Comparison of ENCODE assay signal across 1 cellular context in genomic region chr10:74150151-74151056, GRCh38.
TF ChIP-seq lines count a peak whose summit lies in the region.

TSS of gene AP3M1 (minus strand) at chr10:74150828. CDS start at chr10:74138379, 12,449 bp downstream.

TF ChIP-seq in K562, 482 proteins besides CTCF, POLR2A, EP300 and RAD21 (continued from another document and continues in another):
- TF ChIP-seq, protein P1, sequence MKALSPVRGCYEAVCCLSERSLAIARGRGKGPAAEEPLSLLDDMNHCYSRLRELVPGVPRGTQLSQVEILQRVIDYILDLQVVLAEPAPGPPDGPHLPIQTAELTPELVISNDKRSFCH (CRISPR knock-in tag; IDR thresholded peaks at IDR 0.05), result no peak
- TF ChIP-seq, protein P1 (tag; IDR thresholded peaks at IDR 0.05), result no peak
- TF ChIP-seq EP400 (IDR thresholded peaks at IDR 0.05) (peak; percentile 76; the same call in 1 of the 2 replicates), TRIM28 (IDR thresholded peaks at IDR 0.05) (0 out of 2 replicates have a peak, but pooled peaks have one; percentile 22), YBX1 (IDR thresholded peaks at IDR 0.05) (no peak), ZNF12 (CRISPR knock-in tag; IDR thresholded peaks at IDR 0.05) (0 out of 2 replicates have a peak, but pooled peaks have one; percentile 31), STAG1 (CRISPR knock-in tag; IDR thresholded peaks at IDR 0.05; ENCODE audit: borderline replicate concordance) (no peak), GABPA (tag; conservative IDR thresholded peaks at IDR 0.05; ENCODE audit: low read depth) (peak; percentile 68), ZC3H11A (IDR thresholded peaks at IDR 0.05; ENCODE audit: low read depth, low read length) (no peak), BRCA1 (IDR thresholded peaks at IDR 0.05) (no peak), BRCA1 (CRISPR knock-in tag; IDR thresholded peaks at IDR 0.05) (no peak), E2F3 (CRISPR knock-in tag; IDR thresholded peaks at IDR 0.05) (no peak), HLTF (IDR thresholded peaks at IDR 0.05) (no peak; the same call in 1 of the 2 replicates), ZBTB8A (IDR thresholded peaks at IDR 0.05; ENCODE audit: partially characterized antibody) (no peak), U2AF1 (optimal IDR thresholded peaks at IDR 0.05; ENCODE audit: low read depth, low read length) (no peak), CBFA2T2 (conservative IDR thresholded peaks at IDR 0.05) (no peak), PREB (CRISPR knock-in tag; IDR thresholded peaks at IDR 0.05) (peak; percentile 98), ZBTB12 (CRISPR knock-in tag; IDR thresholded peaks at IDR 0.05) (no peak), RFX5 (IDR thresholded peaks at IDR 0.05; ENCODE audit: low read depth, low read length) (no peak), ELF1 (tag; IDR thresholded peaks at IDR 0.05) (peak; percentile 70), ZNF239 (CRISPR knock-in tag; IDR thresholded peaks at IDR 0.05) (no peak), ZHX1 (conservative IDR thresholded peaks at IDR 0.05; ENCODE audit: low read length) (no peak), NCOA4 (IDR thresholded peaks at IDR 0.05; ENCODE audit: partially characterized antibody) (peak; percentile 11), NFE2 (IDR thresholded peaks at IDR 0.05; ENCODE audit: low read depth) (peak; percentile 95), SRSF1 (IDR thresholded peaks at IDR 0.05; ENCODE audit: low read depth, low read length) (no peak), SLC30A9 (CRISPR knock-in tag; IDR thresholded peaks at IDR 0.05) (no peak), ZBTB43 (CRISPR knock-in tag; IDR thresholded peaks at IDR 0.05) (no peak), PHB2 (IDR thresholded peaks at IDR 0.05; ENCODE audit: low read depth) (no peak; the same call in 1 of the 2 replicates), POLR2G (IDR thresholded peaks at IDR 0.05; ENCODE audit: low read depth, low read length) (no peak; the same call in 1 of the 2 replicates), ZNF121 (CRISPR knock-in tag; conservative IDR thresholded peaks at IDR 0.05) (no peak), ARID2 (IDR thresholded peaks at IDR 0.05) (no peak), HNRNPK (IDR thresholded peaks at IDR 0.05; ENCODE audit: low read depth, low read length, poor library complexity, severe bottlenecking) (no peak), KAT8 (IDR thresholded peaks at IDR 0.05; ENCODE audit: low read depth) (no peak), RBBP5 (IDR thresholded peaks at IDR 0.05; ENCODE audit: borderline replicate concordance, insufficient read depth, low read length, poor library complexity, severe bottlenecking) (no peak), MTA3 (IDR thresholded peaks at IDR 0.05; ENCODE audit: borderline replicate concordance) (no peak; the same call in 1 of the 2 replicates), TAF15 (IDR thresholded peaks at IDR 0.05; ENCODE audit: low read depth, low read length) (no peak), CREM (IDR thresholded peaks at IDR 0.05; ENCODE audit: low read depth) (peak; percentile 45; the same call in 1 of the 2 replicates), KDM5B (IDR thresholded peaks at IDR 0.05; ENCODE audit: insufficient replicate concordance, low read depth, low read length) (peak; percentile 59), HEY1 (CRISPR knock-in tag; IDR thresholded peaks at IDR 0.05; ENCODE audit: borderline replicate concordance) (no peak), HOXB6 (CRISPR knock-in tag; IDR thresholded peaks at IDR 0.05; ENCODE audit: borderline replicate concordance) (no peak), PRPF4 (IDR thresholded peaks at IDR 0.05; ENCODE audit: insufficient read depth, low read depth, low read length, poor library complexity, severe bottlenecking) (no peak), GTF2E2 (tag; IDR thresholded peaks at IDR 0.05) (0 out of 2 replicates have a peak, but pooled peaks have one; percentile 12), PML (IDR thresholded peaks at IDR 0.05; ENCODE audit: low read length) (peak; percentile 76), POLR2B (IDR thresholded peaks at IDR 0.05; ENCODE audit: low read depth, partially characterized antibody) (peak; percentile 15), TBL1XR1 (IDR thresholded peaks at IDR 0.05; ENCODE audit: low read length in 2 of 2) (peak in 1 of 2 experiments; percentile 46; a peak in 2 of 4 replicates), SMAD1 (IDR thresholded peaks at IDR 0.05; ENCODE audit: low read depth, low read length, partially characterized antibody) (no peak), NFRKB (IDR thresholded peaks at IDR 0.05; ENCODE audit: low read depth) (no peak)
- TF ChIP-seq, protein P2, sequence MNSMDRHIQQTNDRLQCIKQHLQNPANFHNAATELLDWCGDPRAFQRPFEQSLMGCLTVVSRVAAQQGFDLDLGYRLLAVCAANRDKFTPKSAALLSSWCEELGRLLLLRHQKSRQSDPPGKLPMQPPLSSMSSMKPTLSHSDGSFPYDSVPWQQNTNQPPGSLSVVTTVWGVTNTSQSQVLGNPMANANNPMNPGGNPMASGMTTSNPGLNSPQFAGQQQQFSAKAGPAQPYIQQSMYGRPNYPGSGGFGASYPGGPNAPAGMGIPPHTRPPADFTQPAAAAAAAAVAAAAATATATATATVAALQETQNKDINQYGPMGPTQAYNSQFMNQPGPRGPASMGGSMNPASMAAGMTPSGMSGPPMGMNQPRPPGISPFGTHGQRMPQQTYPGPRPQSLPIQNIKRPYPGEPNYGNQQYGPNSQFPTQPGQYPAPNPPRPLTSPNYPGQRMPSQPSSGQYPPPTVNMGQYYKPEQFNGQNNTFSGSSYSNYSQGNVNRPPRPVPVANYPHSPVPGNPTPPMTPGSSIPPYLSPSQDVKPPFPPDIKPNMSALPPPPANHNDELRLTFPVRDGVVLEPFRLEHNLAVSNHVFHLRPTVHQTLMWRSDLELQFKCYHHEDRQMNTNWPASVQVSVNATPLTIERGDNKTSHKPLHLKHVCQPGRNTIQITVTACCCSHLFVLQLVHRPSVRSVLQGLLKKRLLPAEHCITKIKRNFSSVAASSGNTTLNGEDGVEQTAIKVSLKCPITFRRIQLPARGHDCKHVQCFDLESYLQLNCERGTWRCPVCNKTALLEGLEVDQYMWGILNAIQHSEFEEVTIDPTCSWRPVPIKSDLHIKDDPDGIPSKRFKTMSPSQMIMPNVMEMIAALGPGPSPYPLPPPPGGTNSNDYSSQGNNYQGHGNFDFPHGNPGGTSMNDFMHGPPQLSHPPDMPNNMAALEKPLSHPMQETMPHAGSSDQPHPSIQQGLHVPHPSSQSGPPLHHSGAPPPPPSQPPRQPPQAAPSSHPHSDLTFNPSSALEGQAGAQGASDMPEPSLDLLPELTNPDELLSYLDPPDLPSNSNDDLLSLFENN (IDR thresholded peaks at IDR 0.05; ENCODE audit: low read depth in 2 of 2, low read length in 2 of 2), result 0 out of 4 replicates have a peak, but pooled peaks of 1 of the 2 experiments have one; percentile 43
- TF ChIP-seq, protein P3, sequence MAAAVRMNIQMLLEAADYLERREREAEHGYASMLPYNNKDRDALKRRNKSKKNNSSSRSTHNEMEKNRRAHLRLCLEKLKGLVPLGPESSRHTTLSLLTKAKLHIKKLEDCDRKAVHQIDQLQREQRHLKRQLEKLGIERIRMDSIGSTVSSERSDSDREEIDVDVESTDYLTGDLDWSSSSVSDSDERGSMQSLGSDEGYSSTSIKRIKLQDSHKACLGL (CRISPR knock-in tag; IDR thresholded peaks at IDR 0.05; ENCODE audit: borderline replicate concordance, poor library complexity, severe bottlenecking), result no peak
- TF ChIP-seq, protein P4, sequence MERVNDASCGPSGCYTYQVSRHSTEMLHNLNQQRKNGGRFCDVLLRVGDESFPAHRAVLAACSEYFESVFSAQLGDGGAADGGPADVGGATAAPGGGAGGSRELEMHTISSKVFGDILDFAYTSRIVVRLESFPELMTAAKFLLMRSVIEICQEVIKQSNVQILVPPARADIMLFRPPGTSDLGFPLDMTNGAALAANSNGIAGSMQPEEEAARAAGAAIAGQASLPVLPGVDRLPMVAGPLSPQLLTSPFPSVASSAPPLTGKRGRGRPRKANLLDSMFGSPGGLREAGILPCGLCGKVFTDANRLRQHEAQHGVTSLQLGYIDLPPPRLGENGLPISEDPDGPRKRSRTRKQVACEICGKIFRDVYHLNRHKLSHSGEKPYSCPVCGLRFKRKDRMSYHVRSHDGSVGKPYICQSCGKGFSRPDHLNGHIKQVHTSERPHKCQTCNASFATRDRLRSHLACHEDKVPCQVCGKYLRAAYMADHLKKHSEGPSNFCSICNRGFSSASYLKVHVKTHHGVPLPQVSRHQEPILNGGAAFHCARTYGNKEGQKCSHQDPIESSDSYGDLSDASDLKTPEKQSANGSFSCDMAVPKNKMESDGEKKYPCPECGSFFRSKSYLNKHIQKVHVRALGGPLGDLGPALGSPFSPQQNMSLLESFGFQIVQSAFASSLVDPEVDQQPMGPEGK (CRISPR knock-in tag; IDR thresholded peaks at IDR 0.05; ENCODE audit: borderline replicate concordance), result no peak
- TF ChIP-seq, protein P5, sequence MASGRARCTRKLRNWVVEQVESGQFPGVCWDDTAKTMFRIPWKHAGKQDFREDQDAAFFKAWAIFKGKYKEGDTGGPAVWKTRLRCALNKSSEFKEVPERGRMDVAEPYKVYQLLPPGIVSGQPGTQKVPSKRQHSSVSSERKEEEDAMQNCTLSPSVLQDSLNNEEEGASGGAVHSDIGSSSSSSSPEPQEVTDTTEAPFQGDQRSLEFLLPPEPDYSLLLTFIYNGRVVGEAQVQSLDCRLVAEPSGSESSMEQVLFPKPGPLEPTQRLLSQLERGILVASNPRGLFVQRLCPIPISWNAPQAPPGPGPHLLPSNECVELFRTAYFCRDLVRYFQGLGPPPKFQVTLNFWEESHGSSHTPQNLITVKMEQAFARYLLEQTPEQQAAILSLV (tag; IDR thresholded peaks at IDR 0.05), result no peak
